Comparison of ENCODE assay signal across 1 cellular context in genomic region chr7:104982308-104982755, GRCh38.
TF ChIP-seq lines count a peak whose summit lies in the region.

No MANE protein-coding gene starts in this region.

TF ChIP-seq in K562, 482 proteins besides CTCF, POLR2A, EP300 and RAD21 (continued from another document and continues in another):
- TF ChIP-seq ZMIZ1 (IDR thresholded peaks at IDR 0.05; ENCODE audit: low read depth in 2 of 2, low read length in 2 of 2): no peak
- TF ChIP-seq ZNF655 (CRISPR knock-in tag; IDR thresholded peaks at IDR 0.05): no peak
- TF ChIP-seq MYBL2 (IDR thresholded peaks at IDR 0.05; ENCODE audit: low read depth): no peak; the same call in 1 of the 2 replicates
- TF ChIP-seq MYBL2 (CRISPR knock-in tag; IDR thresholded peaks at IDR 0.05; ENCODE audit: borderline replicate concordance): no peak
- TF ChIP-seq FOS (IDR thresholded peaks at IDR 0.05; ENCODE audit: extremely low read depth, insufficient read length): no peak
- TF ChIP-seq ZSCAN32 (CRISPR knock-in tag; IDR thresholded peaks at IDR 0.05): no peak
- 0 out of 4 replicates have a peak, but pooled peaks of 1 of the 2 experiments have one; percentile 52 for TF ChIP-seq MLLT1 (IDR thresholded peaks at IDR 0.05)
- TF ChIP-seq GATA2 (CRISPR knock-in tag; IDR thresholded peaks at IDR 0.05): no peak
- no peak for TF ChIP-seq HSF4 (CRISPR knock-in tag; IDR thresholded peaks at IDR 0.05; ENCODE audit: borderline replicate concordance)
- TF ChIP-seq SMARCA5 (IDR thresholded peaks at IDR 0.05): no peak
- TF ChIP-seq HNRNPUL1 (IDR thresholded peaks at IDR 0.05; ENCODE audit: low read length): no peak
- no peak for TF ChIP-seq RFX5 (IDR thresholded peaks at IDR 0.05; ENCODE audit: low read depth, low read length)
- TF ChIP-seq PHF8 (IDR thresholded peaks at IDR 0.05; ENCODE audit: borderline replicate concordance, low read length): no peak
- TF ChIP-seq ELK3 (CRISPR knock-in tag; IDR thresholded peaks at IDR 0.05): no peak
- peak; percentile 83; the same call in 1 of the 2 replicates for TF ChIP-seq SMARCE1 (IDR thresholded peaks at IDR 0.05)
- no peak for TF ChIP-seq ELF1 (tag; IDR thresholded peaks at IDR 0.05)
- TF ChIP-seq PRMT5 (CRISPR knock-in tag; IDR thresholded peaks at IDR 0.05): no peak
- TF ChIP-seq CBFA2T3 (IDR thresholded peaks at IDR 0.05): peak; percentile 46; the same call in 1 of the 2 replicates
- no peak for TF ChIP-seq CBX5 (IDR thresholded peaks at IDR 0.05; ENCODE audit: borderline replicate concordance, low read depth)
- TF ChIP-seq DPF2 (IDR thresholded peaks at IDR 0.05): peak; percentile 78; the same call in 1 of the 2 replicates
- TF ChIP-seq PHF20 (IDR thresholded peaks at IDR 0.05; ENCODE audit: partially characterized antibody): no peak
- no peak for TF ChIP-seq THAP12 (CRISPR knock-in tag; IDR thresholded peaks at IDR 0.05)
- peak; percentile 74; the same call in 1 of the 2 replicates for TF ChIP-seq GTF2E2 (tag; IDR thresholded peaks at IDR 0.05)
- no peak for TF ChIP-seq ZBTB17 (CRISPR knock-in tag; IDR thresholded peaks at IDR 0.05)
- TF ChIP-seq E2F5 (CRISPR knock-in tag; IDR thresholded peaks at IDR 0.05): no peak
- no peak for TF ChIP-seq ZKSCAN1 (IDR thresholded peaks at IDR 0.05; ENCODE audit: low read depth, low read length)
- TF ChIP-seq ESRRA (IDR thresholded peaks at IDR 0.05; ENCODE audit: borderline replicate concordance, low read depth): peak; percentile 84; the same call in 1 of the 2 replicates
- TF ChIP-seq LEF1 (IDR thresholded peaks at IDR 0.05): peak; percentile 37; the same call in 1 of the 2 replicates
- no peak for TF ChIP-seq NR0B1 (IDR thresholded peaks at IDR 0.05; ENCODE audit: partially characterized antibody)
- TF ChIP-seq MEF2D (tag; conservative IDR thresholded peaks at IDR 0.05; ENCODE audit: low read depth): peak; percentile 80
- TF ChIP-seq MEF2A (IDR thresholded peaks at IDR 0.05; ENCODE audit: control insufficient read depth, low read depth, low read length): no peak
- no peak for TF ChIP-seq PHB2 (IDR thresholded peaks at IDR 0.05; ENCODE audit: low read depth)
- no peak for TF ChIP-seq ZNF766 (CRISPR knock-in tag; conservative IDR thresholded peaks at IDR 0.05)
- TF ChIP-seq KDM1A (IDR thresholded peaks at IDR 0.05): peak; percentile 92 to 93
- no peak for TF ChIP-seq SREBF2 (CRISPR knock-in tag; IDR thresholded peaks at IDR 0.05)
- no peak for TF ChIP-seq ZBTB7A (IDR thresholded peaks at IDR 0.05; ENCODE audit: borderline replicate concordance, control insufficient read depth, low read depth, low read length)
- TF ChIP-seq ATF2 (CRISPR knock-in tag; IDR thresholded peaks at IDR 0.05): no peak
- no peak for TF ChIP-seq ZNF57 (CRISPR knock-in tag; IDR thresholded peaks at IDR 0.05)
- no peak for TF ChIP-seq MNT (conservative IDR thresholded peaks at IDR 0.05)
- TF ChIP-seq USF2 (CRISPR knock-in tag; IDR thresholded peaks at IDR 0.05): no peak
- no peak for TF ChIP-seq AFF4 (CRISPR knock-in tag; IDR thresholded peaks at IDR 0.05)
- TF ChIP-seq ZFX (CRISPR knock-in tag; IDR thresholded peaks at IDR 0.05): no peak
- TF ChIP-seq ASH1L (IDR thresholded peaks at IDR 0.05; ENCODE audit: borderline replicate concordance, low read depth, partially characterized antibody): no peak
